1 cellular context compared by ENCODE assay signal in the genomic region with DNA sequence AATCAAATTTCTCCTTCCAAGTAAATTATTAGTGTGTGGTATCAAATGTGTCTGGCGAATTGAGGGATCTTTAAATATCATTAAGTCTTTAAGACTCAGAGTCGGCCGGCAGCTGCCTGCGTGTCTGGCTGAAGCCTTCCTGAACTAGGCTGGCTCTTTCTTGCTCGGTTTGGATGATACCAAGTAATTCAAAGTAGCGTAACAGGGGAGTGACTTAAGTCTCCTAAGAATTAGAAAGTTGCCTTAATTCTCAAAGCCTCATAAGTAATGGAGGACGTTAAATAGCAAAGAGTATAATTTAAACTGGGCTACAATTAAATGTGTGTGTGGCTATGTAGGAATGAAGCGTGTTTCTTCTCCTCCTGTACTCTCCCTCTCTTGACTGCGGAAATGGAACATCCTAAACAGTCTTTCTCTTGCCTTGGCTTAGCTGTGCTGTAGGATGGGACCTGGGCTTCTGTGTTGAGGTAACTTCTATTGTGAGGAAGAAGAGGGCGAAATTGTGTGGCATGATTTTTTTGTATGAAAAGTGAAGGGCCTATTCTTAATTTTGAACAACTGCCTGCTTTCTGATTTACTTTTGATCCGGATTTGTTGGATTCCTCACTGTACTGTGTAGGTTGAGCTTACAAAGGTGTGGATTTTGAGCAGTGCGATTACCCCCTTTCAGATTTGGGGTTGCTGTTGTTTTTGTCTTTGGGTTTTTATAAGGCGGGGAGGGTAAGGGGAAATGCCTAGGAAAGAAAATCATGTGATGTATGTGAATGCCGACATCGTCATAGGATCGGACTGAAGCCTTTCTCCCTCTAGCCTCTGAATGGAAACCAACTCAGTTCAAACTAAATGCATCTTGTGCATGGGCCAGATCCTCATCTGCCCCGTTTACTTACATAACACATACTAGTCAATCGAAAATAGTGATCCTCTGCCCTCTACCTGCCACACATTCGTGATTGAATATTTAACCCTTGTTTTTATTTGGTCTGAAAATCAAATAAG.
TF ChIP-seq lines count a peak whose summit lies in the region.

No MANE protein-coding gene starts in this region.

TF ChIP-seq in SK-N-SH treated with all-trans-retinoic acid at 6 μM for 48 hours, 23 proteins besides CTCF, POLR2A, EP300 and RAD21 (continued from another document):
- TF ChIP-seq RARB (CRISPR knock-in tag; IDR thresholded peaks at IDR 0.05) (no peak), ARNTL (CRISPR knock-in tag; IDR thresholded peaks at IDR 0.05; ENCODE audit: borderline replicate concordance, low read depth) (no peak), GLIS3 (CRISPR knock-in tag; IDR thresholded peaks at IDR 0.05) (no peak), BACH2 (CRISPR knock-in tag; IDR thresholded peaks at IDR 0.05; ENCODE audit: borderline replicate concordance) (no peak), TCF4 (CRISPR knock-in tag; IDR thresholded peaks at IDR 0.05; ENCODE audit: borderline replicate concordance) (no peak), CSDC2 (CRISPR knock-in tag; IDR thresholded peaks at IDR 0.05) (no peak; the same call in 1 of the 2 replicates), ZFP3 (CRISPR knock-in tag; IDR thresholded peaks at IDR 0.05) (no peak), OSR1 (CRISPR knock-in tag; IDR thresholded peaks at IDR 0.05) (no peak), ZC3H10 (CRISPR knock-in tag; IDR thresholded peaks at IDR 0.05) (no peak)
- TF ChIP-seq, protein P1, sequence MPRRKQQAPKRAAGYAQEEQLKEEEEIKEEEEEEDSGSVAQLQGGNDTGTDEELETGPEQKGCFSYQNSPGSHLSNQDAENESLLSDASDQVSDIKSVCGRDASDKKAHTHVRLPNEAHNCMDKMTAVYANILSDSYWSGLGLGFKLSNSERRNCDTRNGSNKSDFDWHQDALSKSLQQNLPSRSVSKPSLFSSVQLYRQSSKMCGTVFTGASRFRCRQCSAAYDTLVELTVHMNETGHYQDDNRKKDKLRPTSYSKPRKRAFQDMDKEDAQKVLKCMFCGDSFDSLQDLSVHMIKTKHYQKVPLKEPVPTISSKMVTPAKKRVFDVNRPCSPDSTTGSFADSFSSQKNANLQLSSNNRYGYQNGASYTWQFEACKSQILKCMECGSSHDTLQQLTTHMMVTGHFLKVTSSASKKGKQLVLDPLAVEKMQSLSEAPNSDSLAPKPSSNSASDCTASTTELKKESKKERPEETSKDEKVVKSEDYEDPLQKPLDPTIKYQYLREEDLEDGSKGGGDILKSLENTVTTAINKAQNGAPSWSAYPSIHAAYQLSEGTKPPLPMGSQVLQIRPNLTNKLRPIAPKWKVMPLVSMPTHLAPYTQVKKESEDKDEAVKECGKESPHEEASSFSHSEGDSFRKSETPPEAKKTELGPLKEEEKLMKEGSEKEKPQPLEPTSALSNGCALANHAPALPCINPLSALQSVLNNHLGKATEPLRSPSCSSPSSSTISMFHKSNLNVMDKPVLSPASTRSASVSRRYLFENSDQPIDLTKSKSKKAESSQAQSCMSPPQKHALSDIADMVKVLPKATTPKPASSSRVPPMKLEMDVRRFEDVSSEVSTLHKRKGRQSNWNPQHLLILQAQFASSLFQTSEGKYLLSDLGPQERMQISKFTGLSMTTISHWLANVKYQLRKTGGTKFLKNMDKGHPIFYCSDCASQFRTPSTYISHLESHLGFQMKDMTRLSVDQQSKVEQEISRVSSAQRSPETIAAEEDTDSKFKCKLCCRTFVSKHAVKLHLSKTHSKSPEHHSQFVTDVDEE (CRISPR knock-in tag; IDR thresholded peaks at IDR 0.05) = no peak
